ENCODE assay signal across 22 cellular contexts in genomic region chr6:161446934-161447333, GRCh38.
A peak's percentile ranks its signal among the peaks of the same experiment; 100 is the strongest.
DNase-seq lines count a peak whose midpoint lies in the region; ATAC-seq and TF ChIP-seq lines count a peak whose summit lies in the region.
"Had no signal": no experiment of that assay in that cellular context is flagged by ENCODE, and none has a peak within 500 bp of the region (broad histone marks: within the 10 kb centered on the region; RNA-seq: fewer than 3 reads in every experiment).

No MANE protein-coding gene starts in this region.

- no CpG with 5 or more reads among the region's 7 CpGs for WGBS in mesendoderm (ENCODE audit: extremely low coverage, insufficient coverage, low lambda C conversion rate)

- no peaks in the 10 kb centered on the region for H3K36me3 Mint-ChIP-seq in neural crest cell (ENCODE audit: low read depth)
- H3K36me3 Mint-ChIP-seq: CD4-positive, CD25-positive, alpha-beta regulatory T cell; CD8-positive, alpha-beta T cell had no signal

- no peak overlapping the region for H3K4me3 Mint-ChIP-seq in neural crest cell
- H3K4me3 Mint-ChIP-seq: B cell; CD4-positive, CD25-positive, alpha-beta regulatory T cell; CD8-positive, alpha-beta T cell; HFFc6 had no signal

- H3K4me1 Mint-ChIP-seq in neural crest cell, result peaks cover 34% of the 10 kb centered on the region
- H3K4me1 Mint-ChIP-seq: B cell; CD4-positive, CD25-positive, alpha-beta regulatory T cell had no signal

- no peak overlapping the region for H3K4ac ChIP-seq in mesendoderm (ENCODE audit: low read depth, low read length)

- no peak overlapping the region for H2AK5ac ChIP-seq in mesendoderm (ENCODE audit: low read length)

- H3K9ac ChIP-seq in mesendoderm (ENCODE audit: low read length), result no peak overlapping the region
- H3K9ac ChIP-seq: BLaER1 had no signal

- DNase-seq in caudate nucleus (lab: John Stamatoyannopoulos, UW) (no peak), mesendoderm (peak; percentile 24), neural crest cell (ENCODE audit: low read depth, low spot score) (no peak), LoVo (ENCODE audit: low spot score) (no peak), NCI-H748 treated with DMSO at 0.1 percent for 48 hours (lab: John Stamatoyannopoulos, UW) (no peak)
- DNase-seq: CD4-positive, CD25-positive, alpha-beta regulatory T cell; CD8-positive, alpha-beta T cell; DMS 273 treated with DMSO at 0.1 percent for 48 hours; DMS79; EL; GDM1; GOT3; HFFc6 had no signal

- H3K27ac ChIP-seq in angular gyrus (ENCODE audit: low read depth, low read length), result peak overlapping the region; percentile 38
- H3K27ac ChIP-seq in caudate nucleus (ENCODE audit: low read depth, low read length), result peak overlapping the region; percentile 41
- no peak overlapping the region for H3K27ac ChIP-seq in mesendoderm (ENCODE audit: low read depth, low read length)
- H3K27ac ChIP-seq: 22Rv1, BLaER1, C4-2B had no signal

- H3K56ac ChIP-seq in mesendoderm (ENCODE audit: low read length), result no peak overlapping the region

- H3K4me2 ChIP-seq in mesendoderm (ENCODE audit: low read length), result no peak overlapping the region
- H3K4me2 ChIP-seq: BLaER1 had no signal

- no peaks in the 10 kb centered on the region for H3K79me2 ChIP-seq in mesendoderm (ENCODE audit: control insufficient read depth, insufficient read depth, low read length)

- TF ChIP-seq CTCF in neural crest cell (conservative IDR thresholded peaks at IDR 0.05), result no peak

- no peak overlapping the region for H4K5ac ChIP-seq in mesendoderm (ENCODE audit: low read length)

- H3K4me1 ChIP-seq in mesendoderm (ENCODE audit: control insufficient read depth, low read depth, low read length), result peaks cover 8% of the 10 kb centered on the region
- H3K4me1 ChIP-seq: BLaER1 had no signal

- peak overlapping the region; percentile 22 for H3K27ac Mint-ChIP-seq in neural crest cell (ENCODE audit: unreplicated experiment)
- H3K27ac Mint-ChIP-seq: B cell; CD8-positive, alpha-beta T cell; HFFc6 had no signal

- no peak overlapping the region for H3K23ac ChIP-seq in mesendoderm (ENCODE audit: low read length)

- H3K27me3 ChIP-seq in mesendoderm (ENCODE audit: insufficient read depth, low read length, poor library complexity), result no peaks in the 10 kb centered on the region
- H3K27me3 ChIP-seq: BLaER1 had no signal

- H2BK120ac ChIP-seq in mesendoderm (ENCODE audit: low read depth, low read length), result no peak overlapping the region

- no peaks in the 10 kb centered on the region for H3K79me1 ChIP-seq in mesendoderm (ENCODE audit: low read length)

- ATAC-seq in GM21447 (IDR thresholded peaks at IDR 0.05; ENCODE audit: unreplicated experiment) (no peak), HG03280 (IDR thresholded peaks at IDR 0.05; ENCODE audit: unreplicated experiment) (no peak)
- ATAC-seq: CD8-positive, alpha-beta T cell; GM12878 had no signal

- H3K4me3 ChIP-seq in mesendoderm (ENCODE audit: low read length), result no peak overlapping the region
- H3K4me3 ChIP-seq: BLaER1, GM12878, HAP-1 had no signal

- no peaks in the 10 kb centered on the region for H3K9me3 Mint-ChIP-seq in neural crest cell
- H3K9me3 Mint-ChIP-seq: CD4-positive, CD25-positive, alpha-beta regulatory T cell; CD8-positive, alpha-beta T cell had no signal

- no peak overlapping the region for H3K18ac ChIP-seq in mesendoderm (ENCODE audit: low read length)

- H4K8ac ChIP-seq in mesendoderm (ENCODE audit: low read depth, low read length), result no peak overlapping the region

- no peak overlapping the region for H2BK5ac ChIP-seq in mesendoderm (ENCODE audit: low read length)

- H3K36me3 ChIP-seq in mesendoderm (ENCODE audit: control insufficient read depth, insufficient read depth, low read length), result no peaks in the 10 kb centered on the region
- H3K36me3 ChIP-seq: BLaER1, HAP-1 had no signal

- H3K27me3 Mint-ChIP-seq in neural crest cell (ENCODE audit: low read depth), result peaks cover 2% of the 10 kb centered on the region
- H3K27me3 Mint-ChIP-seq: B cell; CD4-positive, CD25-positive, alpha-beta regulatory T cell had no signal

- no peak overlapping the region for H2BK15ac ChIP-seq in mesendoderm (replicated peaks; ENCODE audit: low read depth)
